24 cellular contexts compared by ENCODE assay signal in the genomic region with DNA sequence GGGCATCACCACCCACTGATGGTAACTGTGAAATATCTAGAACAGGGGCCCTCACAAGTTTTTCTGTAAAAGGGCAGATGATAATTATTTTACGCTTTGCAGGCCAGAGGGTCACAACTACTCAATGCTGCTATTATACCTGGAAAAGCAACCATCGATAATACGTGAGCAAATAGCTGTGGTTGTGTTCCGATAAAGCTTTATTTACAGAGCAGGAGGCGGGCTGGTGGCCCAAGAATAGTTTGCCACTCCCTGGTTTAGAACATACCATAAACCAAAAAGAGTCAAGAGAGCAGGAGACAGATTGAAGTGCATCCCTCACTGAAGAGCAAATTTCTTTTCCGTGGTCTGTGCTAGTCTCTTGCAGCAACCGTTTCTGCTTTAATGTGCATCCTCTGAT.
A peak's percentile ranks its signal among the peaks of the same experiment; 100 is the strongest.
DNase-seq lines count a peak whose midpoint lies in the region; ATAC-seq, FAIRE-seq and TF ChIP-seq lines count a peak whose summit lies in the region.
"Had no signal": no experiment of that assay in that cellular context is flagged by ENCODE, and none has a peak within 500 bp of the region (broad histone marks: within the 10 kb centered on the region; RNA-seq: fewer than 3 reads in every experiment).

No MANE protein-coding gene starts in this region.

- peaks cover 27% of the 10 kb centered on the region for H3K4me1 ChIP-seq in Caco-2
- peaks cover 7 to 76% (median 59%) of the 10 kb centered on the region in 4 donors for H3K4me1 ChIP-seq in liver (ENCODE audit: control insufficient read depth in 4 of 4, insufficient read depth in 4 of 4, low read length in 3 of 4)
- peaks cover 0 to 2% of the 10 kb centered on the region in 2 donors for H3K4me1 ChIP-seq in small intestine (ENCODE audit: control insufficient read depth in 2 of 2, insufficient read depth in 1 of 2, low read depth in 1 of 2, low read length in 1 of 2)

- no peaks in the 10 kb centered on the region for H3K27me3 ChIP-seq in Caco-2 (replicated peaks; ENCODE audit: control insufficient read depth, insufficient read depth, low read length)
- no peaks in the 10 kb centered on the region for H3K27me3 ChIP-seq in liver (ENCODE audit: control insufficient read depth in 4 of 4, insufficient read depth in 4 of 4, low read length in 3 of 4)
- no peaks in the 10 kb centered on the region for H3K27me3 ChIP-seq in small intestine (ENCODE audit: control insufficient read depth in 2 of 2, insufficient read depth in 2 of 2, low read length in 2 of 2)

- H3K4me1 Mint-ChIP-seq in Caco-2 (ENCODE audit: low read depth, unreplicated experiment): peaks cover 24% of the 10 kb centered on the region

- DNase-seq in Caco-2 (peak; percentile 49 to 69), SW480 (ENCODE audit: low spot score) (peak; percentile 8), small intestine (peak; percentile 69), D341Med (ENCODE audit: low spot score) (no peak)
- DNase-seq: DMS 273 treated with DMSO at 0.1 percent for 48 hours; DMS79; EL; GDM1; Karpas-422; NCI-H1092; NCI-H1417 treated with DMSO at 0.1 percent for 48 hours; NCI-H1694 treated with DMSO at 0.1 percent for 48 hours; NCI-H2081; NCI-H226; NCI-H526; NCI-H82; NK-92 treated with Interleukin-12 subunit alpha and Interleukin-12 subunit beta, amount 100 ng/mL, for 24 hours; PC-3; SK-N-SH; SW 1271 had no signal

- no peak overlapping the region for H3K27ac ChIP-seq in liver (ENCODE audit: low read depth in 1 of 2, low read length in 2 of 2)
- H3K27ac ChIP-seq in small intestine (ENCODE audit: low read depth in 1 of 2, low read length in 1 of 2): no peak overlapping the region

- H3K9me3 Mint-ChIP-seq in Caco-2 (ENCODE audit: unreplicated experiment): peaks cover 10% of the 10 kb centered on the region

- TF ChIP-seq CTCF in Caco-2 (IDR thresholded peaks at IDR 0.05; ENCODE audit: insufficient read depth in 1 of 2, low read depth in 1 of 2, low read length in 1 of 2, severe bottlenecking in 1 of 2, unreplicated experiment in 1 of 2): no peak
- no peak for TF ChIP-seq CTCF in liver (IDR thresholded peaks at IDR 0.05; ENCODE audit: low read depth, low read length, missing input control)

- no peak for TF ChIP-seq RAD21 in liver (IDR thresholded peaks at IDR 0.05)

- intact Hi-C loops in Caco-2 (cut with micrococcal nuclease; ENCODE audit: unreplicated experiment): loop anchor here (5.0 to 10.0 kb wide), 2 partner anchors 378 to 696 kb away; no protein-coding TSS in a partner anchor

- FAIRE-seq in small intestine (lab: Jason Lieb, UNC): no peak
- FAIRE-seq: GM12878 had no signal

- BruUV-seq in Caco-2 (replicated peaks; lab: Mats Ljungman, UMichigan): no TSS peak

- no peaks in the 10 kb centered on the region for H3K36me3 ChIP-seq in Caco-2 (ENCODE audit: control insufficient read depth, insufficient read depth, low read length)
- no peaks in the 10 kb centered on the region for H3K36me3 ChIP-seq in liver (ENCODE audit: control insufficient read depth in 4 of 4, insufficient read depth in 3 of 4, low read depth in 1 of 4, low read length in 3 of 4)
- no peaks in the 10 kb centered on the region for H3K36me3 ChIP-seq in small intestine (ENCODE audit: control insufficient read depth in 2 of 2, insufficient read depth in 2 of 2, low read length in 2 of 2)

- H3K4me3 ChIP-seq in Caco-2 (ENCODE audit: low read depth, low read length): no peak overlapping the region
- H3K4me3 ChIP-seq in liver (ENCODE audit: low read depth in 1 of 3, low read length in 3 of 3): no peak overlapping the region
- no peak overlapping the region for H3K4me3 ChIP-seq in small intestine (ENCODE audit: low read depth in 1 of 2, low read length in 2 of 2)
- H3K4me3 ChIP-seq: GM12878 had no signal

- CTCF ChIA-PET in Caco-2 (lab: Charles Lee): interaction anchor here (0.6 to 1.4 kb wide), 3 partner anchors 23 to 93 kb away, joined by 3 to 5 read pairs (median 3); no protein-coding TSS in a partner anchor

- WGBS in liver: 36% methylated on average over 7 of the region's 7 CpGs
- WGBS in small intestine, 3 donors: 14 to 54% (median 39%) methylated on average over 7 of the region's 7 CpGs

- H3K36me3 Mint-ChIP-seq in Caco-2 (ENCODE audit: insufficient read depth, unreplicated experiment): no peaks in the 10 kb centered on the region

- H3K4me3 Mint-ChIP-seq in Caco-2 (ENCODE audit: unreplicated experiment): peak overlapping the region; percentile 34

- H3K27ac Mint-ChIP-seq in Caco-2 (ENCODE audit: unreplicated experiment): no peak overlapping the region

- H3K27me3 Mint-ChIP-seq in Caco-2 (ENCODE audit: insufficient read depth, unreplicated experiment): no peaks in the 10 kb centered on the region

- H3K9me3 ChIP-seq in Caco-2 (no peaks in the 10 kb centered on the region), liver (ENCODE audit: control insufficient read depth in 4 of 4, low read length in 3 of 4) (no peaks in the 10 kb centered on the region), small intestine (ENCODE audit: control insufficient read depth, low read depth) (no peaks in the 10 kb centered on the region)
- H3K9me3 ChIP-seq: SK-N-SH had no signal

- ATAC-seq in HG02852 (IDR thresholded peaks at IDR 0.05; ENCODE audit: unreplicated experiment) (no peak), GM19455 (IDR thresholded peaks at IDR 0.05; ENCODE audit: unreplicated experiment) (no peak)
- ATAC-seq: GM12878, PC-3 had no signal

- H3K9ac ChIP-seq in liver (ENCODE audit: low read depth in 1 of 2, low read length in 2 of 2): no peak overlapping the region
- H3K9ac ChIP-seq: SK-N-SH had no signal

- POLR2A ChIA-PET in Caco-2 (lab: Charles Lee): no interaction called here

TF ChIP-seq in liver, 16 proteins besides CTCF, POLR2A, EP300 and RAD21:
- no peak for TF ChIP-seq NR2F2 (IDR thresholded peaks at IDR 0.05)
- peak in 1 of 2 donors; percentile 39 for TF ChIP-seq RXRA (IDR thresholded peaks at IDR 0.05)
- TF ChIP-seq GABPA (IDR thresholded peaks at IDR 0.05 in 1 of 2, conservative IDR thresholded peaks at IDR 0.05 in 1 of 2): no peak
- TF ChIP-seq FOXA2 (IDR thresholded peaks at IDR 0.05): peak; percentile 85
- peak; percentile 66 for TF ChIP-seq FOXA1 (IDR thresholded peaks at IDR 0.05)
- TF ChIP-seq YY1 (IDR thresholded peaks at IDR 0.05): no peak
- no peak for TF ChIP-seq REST (IDR thresholded peaks at IDR 0.05)
- TF ChIP-seq SP1 (IDR thresholded peaks at IDR 0.05): peak; percentile 20
